ENCODE assay signal across 26 cellular contexts in genomic region chr11:36997656-36998055, GRCh38.
"Had no signal": no experiment of that assay in that cellular context is flagged by ENCODE, and none has a peak within 500 bp of the region (broad histone marks: within the 10 kb centered on the region; RNA-seq: fewer than 3 reads in every experiment).

No MANE protein-coding gene starts in this region.

- H3K27ac ChIP-seq: stomach, suprapubic skin, testis, thoracic aorta, thyroid gland, tibial artery, tibial nerve, transverse colon, upper lobe of left lung, upper lobe of right lung, uterus, vagina had no signal

- H3K27me3 ChIP-seq: stomach, suprapubic skin, testis, thyroid gland, tibial artery, tibial nerve, transverse colon, upper lobe of left lung, upper lobe of right lung, uterus, vagina had no signal

- DNase-seq: stimulated activated CD4-positive, alpha-beta T cell treated with anti-CD3 and anti-CD28 coated beads, Interleukin-2, amount 100 ng/mL, for 48 hours; stimulated activated CD4-positive, alpha-beta T cell treated with anti-CD3 and anti-CD28 coated beads, Interleukin-4, amount 100 ng/mL, for 1 hour; stimulated activated CD4-positive, alpha-beta T cell treated with anti-CD3 and anti-CD28 coated beads, Interleukin-4, amount 100 ng/mL, for 24 hours; stimulated activated CD4-positive, alpha-beta T cell treated with anti-CD3 and anti-CD28 coated beads, Interleukin-4, amount 100 ng/mL, for 4 hours; stimulated activated CD8-positive, alpha-beta memory T cell treated with anti-CD3 and anti-CD28 coated beads, Interleukin-4, amount 100 ng/mL, for 48 hours; stimulated activated naive B cell treated with anti-CD40 and anti-IgM and Interleukin-4, amounts not matched to agents 10 μg/mL and 1 μg/mL and 100 μg/mL, for 72 hours; stimulated activated naive CD4-positive, alpha-beta T cell; stimulated activated naive CD4-positive, alpha-beta T cell treated with Interleukin-2 at 50 U/mL for 16 hours; stimulated activated naive CD8-positive, alpha-beta T cell treated with anti-CD3 and anti-CD28 coated beads, Interleukin-15, amount 100 ng/mL, for 72 hours; stimulated activated naive CD8-positive, alpha-beta T cell treated with anti-CD3 and anti-CD28 coated beads, Interleukin-15, Interleukin-2, amounts not matched to agents 100 U/mL and 50 U/mL, for 24 hours; stomach; substantia nigra; testis; thyroid gland; tibial artery; transverse colon; trophoblast cell; upper lobe of left lung; upper lobe of right lung; uterus had no signal

- H3K4me3 ChIP-seq: stomach, suprapubic skin, testis, thoracic aorta, thyroid gland, tibial artery, tibial nerve, transverse colon, upper lobe of left lung, upper lobe of right lung, uterus, vagina had no signal

- H3K36me3 ChIP-seq: stomach, suprapubic skin, thoracic aorta, thyroid gland, tibial artery, tibial nerve, transverse colon, upper lobe of left lung, upper lobe of right lung, uterus, vagina had no signal

- ATAC-seq: stimulated activated effector memory CD8-positive, alpha-beta T cell treated with anti-CD3 and anti-CD28 coated beads, Interleukin-12 subunit alpha, Interleukin-12 subunit beta, amount 100 ng/mL, for 72 hours; stimulated activated memory B cell treated with anti-CD40 and anti-IgM and Interleukin-4, amounts not matched to agents 10 μg/mL and 1 μg/mL and 100 μg/mL, for 72 hours; stimulated activated naive B cell treated with anti-CD40 and anti-IgM and Interleukin-4, amounts not matched to agents 10 μg/mL and 1 μg/mL and 100 μg/mL, for 72 hours; stimulated activated naive CD8-positive, alpha-beta T cell treated with anti-CD3 and anti-CD28 coated beads, Interleukin-15, amount 100 ng/mL, for 72 hours; stimulated activated naive CD8-positive, alpha-beta T cell treated with anti-CD3 and anti-CD28 coated beads, Interleukin-15, Interleukin-2, amounts not matched to agents 100 U/mL and 50 U/mL, for 24 hours; upper lobe of right lung had no signal

- H3K4me1 ChIP-seq: stomach, suprapubic skin, testis, thyroid gland, tibial artery, tibial nerve, transverse colon, upper lobe of left lung, upper lobe of right lung, uterus, vagina had no signal

- H3K9me3 ChIP-seq: stomach, suprapubic skin, testis, thoracic aorta, thyroid gland, tibial artery, tibial nerve, transverse colon, upper lobe of left lung, upper lobe of right lung, uterus, vagina had no signal
